ENCODE assay signal across 1 cellular context in the genomic region with DNA sequence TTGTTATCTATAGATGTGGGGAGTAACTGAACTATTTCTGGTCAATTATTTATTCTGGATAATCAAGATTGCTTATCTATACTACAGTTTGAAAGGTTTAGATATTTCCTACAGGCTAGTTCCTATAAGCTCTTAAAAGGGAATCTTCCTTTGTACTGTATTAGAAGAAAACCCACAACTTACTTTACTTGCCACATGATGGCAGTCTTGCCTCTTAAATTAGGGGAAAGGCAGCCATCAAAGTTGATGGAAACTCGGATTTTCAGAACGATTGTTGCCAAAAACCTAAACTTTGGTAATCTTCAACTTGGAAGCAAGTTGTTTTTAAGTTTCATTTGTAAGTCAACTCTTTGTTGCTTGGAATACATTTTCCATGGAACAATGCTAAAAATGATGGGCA.
TF ChIP-seq lines count a peak whose summit lies in the region.

No MANE protein-coding gene starts in this region.

TF ChIP-seq in IMR-90, 13 proteins besides CTCF, POLR2A, EP300 and RAD21:
- 0 out of 2 replicates have a peak, but pooled peaks have one; percentile 6 for TF ChIP-seq SMC3 (IDR thresholded peaks at IDR 0.05; ENCODE audit: low read depth, low read length)
